8 cellular contexts compared by ENCODE assay signal in genomic region chr15:101693199-101693598, GRCh38. TPM values are rescaled to one million over a fixed set of nuclear protein-coding genes. Genes with fewer than 3 reads are reported as not detected.
DNase-seq lines count a peak whose midpoint lies in the region; ATAC-seq, FAIRE-seq and TF ChIP-seq lines count a peak whose summit lies in the region.
"Not testable (repeated sequence)": the region's sequence is repeated elsewhere in the genome, so short reads cannot be mapped to it uniquely, and the experiment has no call there.

No MANE protein-coding gene starts in this region.

- not testable (repeated sequence) for H2AFZ ChIP-seq in GM23338
- peak overlapping the region; percentile 35 for H2AFZ ChIP-seq in keratinocyte (ENCODE audit: control insufficient read depth, low read length)

- CTCF ChIA-PET in activated CD4-positive, alpha-beta T cell treated with anti-CD3 and anti-CD28 coated beads for 36 hours (lab: Charles Lee); activated CD8-positive, alpha-beta memory T cell treated with anti-CD3 and anti-CD28 coated beads, Interleukin-2, amount 10 ng/mL, durations not matched to agents 7 days and 5 days (lab: Charles Lee): not testable (repeated sequence)

- peak overlapping the region; percentile 72; the same call in 1 of the 2 replicates for H3K27ac Mint-ChIP-seq in GM23338
- peak overlapping the region; percentile 38 for H3K27ac Mint-ChIP-seq in activated CD4-positive, alpha-beta T cell treated with anti-CD3 and anti-CD28 coated beads for 36 hours
- peak overlapping the region; percentile 66 for H3K27ac Mint-ChIP-seq in activated CD8-positive, alpha-beta memory T cell treated with anti-CD3 and anti-CD28 coated beads, Interleukin-2, amount 10 ng/mL, durations not matched to agents 7 days and 5 days
- H3K27ac Mint-ChIP-seq in activated naive CD4-positive, alpha-beta T cell treated with anti-CD3 and anti-CD28 coated beads, Interleukin-2, amount 50 U/mL, for 24 hours = peak overlapping the region; percentile 46

- H3K4me3 ChIP-seq in GM23338; bronchial epithelial cell (ENCODE audit: low read depth, low read length); thymus (ENCODE audit: low read length): not testable (repeated sequence)
- peak overlapping the region in 1 of 3 experiments; percentile 13 for H3K4me3 ChIP-seq in keratinocyte (ENCODE audit: control insufficient read depth in 2 of 3, extremely low read depth in 1 of 3, insufficient read depth in 2 of 3, low read depth in 1 of 3, low read length in 3 of 3)

- not testable (repeated sequence) for H3K4me3 Mint-ChIP-seq in GM23338; activated CD4-positive, alpha-beta T cell treated with anti-CD3 and anti-CD28 coated beads for 36 hours; activated CD8-positive, alpha-beta memory T cell treated with anti-CD3 and anti-CD28 coated beads, Interleukin-2, amount 10 ng/mL, durations not matched to agents 7 days and 5 days; activated naive CD4-positive, alpha-beta T cell treated with anti-CD3 and anti-CD28 coated beads, Interleukin-2, amount 50 U/mL, for 24 hours

- not testable (repeated sequence) for H3K27ac ChIP-seq in GM23338 (ENCODE audit: low read depth)
- peak overlapping the region; percentile 79 for H3K27ac ChIP-seq in keratinocyte (ENCODE audit: control insufficient read depth, insufficient read depth, low read length)
- peak overlapping the region; percentile 31 for H3K27ac ChIP-seq in thymus (ENCODE audit: low read depth)

- H3K9me3 Mint-ChIP-seq in GM23338; activated CD4-positive, alpha-beta T cell treated with anti-CD3 and anti-CD28 coated beads for 36 hours (ENCODE audit: low read depth); activated CD8-positive, alpha-beta memory T cell treated with anti-CD3 and anti-CD28 coated beads, Interleukin-2, amount 10 ng/mL, durations not matched to agents 7 days and 5 days (ENCODE audit: low read depth); activated naive CD4-positive, alpha-beta T cell treated with anti-CD3 and anti-CD28 coated beads, Interleukin-2, amount 50 U/mL, for 24 hours: not testable (repeated sequence)

- not testable (repeated sequence) for H3K27me3 Mint-ChIP-seq in GM23338 (ENCODE audit: insufficient read depth, low read depth, poor library complexity); activated CD4-positive, alpha-beta T cell treated with anti-CD3 and anti-CD28 coated beads for 36 hours; activated CD8-positive, alpha-beta memory T cell treated with anti-CD3 and anti-CD28 coated beads, Interleukin-2, amount 10 ng/mL, durations not matched to agents 7 days and 5 days; activated naive CD4-positive, alpha-beta T cell treated with anti-CD3 and anti-CD28 coated beads, Interleukin-2, amount 50 U/mL, for 24 hours

- not testable (repeated sequence) for H3K9me1 ChIP-seq in keratinocyte (ENCODE audit: control insufficient read depth, extremely low read depth, insufficient read depth, low read length)

- H3K36me3 ChIP-seq in GM23338 (ENCODE audit: insufficient read depth) = peaks cover 12% of the 10 kb centered on the region; the same call in 1 of the 2 replicates
- H3K36me3 ChIP-seq in bronchial epithelial cell (ENCODE audit: control insufficient read depth, insufficient read depth, low read length); keratinocyte (ENCODE audit: control insufficient read depth in 2 of 2, extremely low read depth in 1 of 2, insufficient read depth in 2 of 2, low read length in 2 of 2); thymus (ENCODE audit: control insufficient read depth, insufficient read depth): not testable (repeated sequence)

- not testable (repeated sequence) for H3K9me3 ChIP-seq in keratinocyte (ENCODE audit: control insufficient read depth, low read depth, low read length); thymus (ENCODE audit: control insufficient read depth)

- H3K4me1 Mint-ChIP-seq in GM23338 = peaks cover 11% of the 10 kb centered on the region; the same call in 2 of the 3 replicates
- H3K4me1 Mint-ChIP-seq in activated CD4-positive, alpha-beta T cell treated with anti-CD3 and anti-CD28 coated beads for 36 hours = peaks cover 49% of the 10 kb centered on the region
- peaks cover 29% of the 10 kb centered on the region for H3K4me1 Mint-ChIP-seq in activated CD8-positive, alpha-beta memory T cell treated with anti-CD3 and anti-CD28 coated beads, Interleukin-2, amount 10 ng/mL, durations not matched to agents 7 days and 5 days
- peaks cover 39% of the 10 kb centered on the region for H3K4me1 Mint-ChIP-seq in activated naive CD4-positive, alpha-beta T cell treated with anti-CD3 and anti-CD28 coated beads, Interleukin-2, amount 50 U/mL, for 24 hours

- dilution Hi-C loops in keratinocyte (cut with MboI; ENCODE audit: extremely low pct_ligation_motif_present, low sequenced_read_pairs) = not testable (repeated sequence)

- intact Hi-C loops in activated CD4-positive, alpha-beta T cell treated with anti-CD3 and anti-CD28 coated beads for 36 hours (cut with DNase I, micrococcal nuclease) = not testable (repeated sequence)

- not testable (repeated sequence) for H4K20me1 ChIP-seq in GM23338 (replicated peaks; ENCODE audit: insufficient read depth); keratinocyte (ENCODE audit: control insufficient read depth, extremely low read depth, insufficient read depth, low read length)

- POLR2A ChIA-PET in activated CD4-positive, alpha-beta T cell treated with anti-CD3 and anti-CD28 coated beads for 36 hours (lab: Charles Lee) = not testable (repeated sequence)

- H3K4me1 ChIP-seq in GM23338 (ENCODE audit: insufficient read depth); thymus (ENCODE audit: control insufficient read depth, insufficient read depth, low read length): not testable (repeated sequence)
- H3K4me1 ChIP-seq in keratinocyte (ENCODE audit: control insufficient read depth, extremely low read depth, insufficient read depth, low read length) = peaks cover 19% of the 10 kb centered on the region

- not testable (repeated sequence) for ATAC-seq in GM23338; activated CD8-positive, alpha-beta memory T cell treated with anti-CD3 and anti-CD28 coated beads, Interleukin-2, amount 10 ng/mL, durations not matched to agents 7 days and 5 days
- ATAC-seq in activated CD4-positive, alpha-beta T cell treated with anti-CD3 and anti-CD28 coated beads for 36 hours = peak; percentile 27

- H3K4me2 ChIP-seq in GM23338 = not testable (repeated sequence)
- H3K4me2 ChIP-seq in keratinocyte (ENCODE audit: control insufficient read depth, extremely low read depth, insufficient read depth, low read depth, low read length) = peak overlapping the region; percentile 6

- not testable (repeated sequence) for H3K9me2 ChIP-seq in GM23338 (ENCODE audit: insufficient read depth)

- DNase-seq in GM23338 (ENCODE audit: low spot score); activated CD8-positive, alpha-beta memory T cell treated with anti-CD3 and anti-CD28 coated beads, Interleukin-2, amount 10 ng/mL, durations not matched to agents 7 days and 5 days; keratinocyte (ENCODE audit: low read depth, low spot score): not testable (repeated sequence)
- DNase-seq in activated CD4-positive, alpha-beta T cell treated with anti-CD3 and anti-CD28 coated beads for 36 hours = peak; percentile 39
- DNase-seq in bronchial epithelial cell (ENCODE audit: low read depth) = peak; percentile 6
- DNase-seq in stimulated activated CD4-positive, alpha-beta T cell treated with anti-CD3 and anti-CD28 coated beads, Interleukin-15, amount 100 ng/mL, for 24 hours = peak; percentile 12

- not testable (repeated sequence) for H3K27me3 ChIP-seq in GM23338 (ENCODE audit: insufficient read depth); bronchial epithelial cell (ENCODE audit: control insufficient read depth, insufficient read depth, low read length); keratinocyte (ENCODE audit: control insufficient read depth, extremely low read depth, insufficient read depth, low read length); thymus (ENCODE audit: control insufficient read depth, insufficient read depth)

- peak overlapping the region; percentile 32 for H3K9ac ChIP-seq in keratinocyte (ENCODE audit: control insufficient read depth, extremely low read depth, insufficient read depth, low read length)

- H3K79me2 ChIP-seq in GM23338 (replicated peaks; ENCODE audit: insufficient read depth); keratinocyte (ENCODE audit: control insufficient read depth, insufficient read depth, low read length): not testable (repeated sequence)

- peaks cover 22% of the 10 kb centered on the region for H3K36me3 Mint-ChIP-seq in GM23338 (ENCODE audit: low read depth)
- H3K36me3 Mint-ChIP-seq in activated CD4-positive, alpha-beta T cell treated with anti-CD3 and anti-CD28 coated beads for 36 hours (ENCODE audit: low read depth) = peaks cover 46% of the 10 kb centered on the region
- H3K36me3 Mint-ChIP-seq in activated CD8-positive, alpha-beta memory T cell treated with anti-CD3 and anti-CD28 coated beads, Interleukin-2, amount 10 ng/mL, durations not matched to agents 7 days and 5 days = peaks cover 33% of the 10 kb centered on the region
- H3K36me3 Mint-ChIP-seq in activated naive CD4-positive, alpha-beta T cell treated with anti-CD3 and anti-CD28 coated beads, Interleukin-2, amount 50 U/mL, for 24 hours = peaks cover 27% of the 10 kb centered on the region

- WGBS in thymus = 95% methylated on average over 4 of the region's 4 CpGs

- not testable (repeated sequence) for H3F3A ChIP-seq in GM23338 (replicated peaks; ENCODE audit: low read depth)

- not testable (repeated sequence) for TF ChIP-seq CTCF in GM23338 (conservative IDR thresholded peaks at IDR 0.05; ENCODE audit: low read depth in 2 of 2); bronchial epithelial cell (IDR thresholded peaks at IDR 0.05; ENCODE audit: insufficient read depth, low read length, severe bottlenecking); keratinocyte (optimal IDR thresholded peaks at IDR 0.05 in 1 of 3, IDR thresholded peaks at IDR 0.05 in 1 of 3, conservative IDR thresholded peaks at IDR 0.05 in 1 of 3; ENCODE audit: extremely low read depth in 1 of 3, insufficient read depth in 2 of 3, low read length in 3 of 3)

- FAIRE-seq in bronchial epithelial cell (lab: Jason Lieb, UNC); keratinocyte (lab: Jason Lieb, UNC): not testable (repeated sequence)

RNA-seq across cellular contexts. Expression of gene TARS3, which starts 31.1 kb away (rescaled TPM):
- total RNA-seq in GM23338 (2014; rRNA removed; shearing (Covaris generic)) = 15.4 and 16.5 TPM in 2 replicates
- polyA plus RNA-seq in GM23338 (2016; fragmentation: Nextera tagmentation; extraction: Ambion mirVana) = 12.7 and 13.0 TPM in 2 replicates
- total RNA-seq in activated CD4-positive, alpha-beta T cell treated with anti-CD3 and anti-CD28 coated beads for 36 hours = 10 to 100 TPM in 1 of 2 experiments, 1 to 10 TPM in 1; 9.3 to 10.3 TPM
- 10 to 100 TPM in 1 of 2 experiments, 1 to 10 TPM in 1; 8.1 to 11.8 TPM for total RNA-seq in activated CD8-positive, alpha-beta memory T cell treated with anti-CD3 and anti-CD28 coated beads, Interleukin-2, amount 10 ng/mL, durations not matched to agents 7 days and 5 days
- 5.4 and 11.1 TPM in 2 replicates for total RNA-seq in bronchial epithelial cell
- 2.8 to 3.9 TPM (median 3.0 TPM) in 3 replicates for polyA plus RNA-seq in keratinocyte
- 11.3 TPM for polyA plus RNA-seq in keratinocyte (2011; ENCODE audit: low read depth)
- 1.9 and 2.8 TPM in 2 replicates for polyA plus RNA-seq in keratinocyte (2011; cell fraction: cytosol; rRNA removed)
- polyA plus RNA-seq in keratinocyte (2011; cell fraction: nucleus; rRNA removed) = 3.7 and 5.9 TPM in 2 replicates
- polyA plus RNA-seq in keratinocyte (2012; ENCODE audit: low replicate concordance) = 4.2 and 4.4 TPM in 2 replicates
- 1.7 to 5.3 TPM (median 2.0 TPM) in 3 replicates for polyA minus RNA-seq in keratinocyte
- 3.3 TPM for polyA minus RNA-seq in keratinocyte (2011; cell fraction: cytosol; rRNA and poly(A)+ RNA removed)
- polyA minus RNA-seq in keratinocyte (2011; cell fraction: nucleus; rRNA and poly(A)+ RNA removed) = 3.8 and 5.0 TPM in 2 replicates
- polyA plus RNA-seq in thymus = 14.6 TPM

RNA-seq across cellular contexts. Expression of gene TM2D3, which starts 41.0 kb away (rescaled TPM):
- total RNA-seq in GM23338 (2014; rRNA removed; shearing (Covaris generic)) = 33.9 and 36.6 TPM in 2 replicates
- polyA plus RNA-seq in GM23338 (2016; fragmentation: Nextera tagmentation; extraction: Ambion mirVana) (26.2 and 28.7 TPM in 2 replicates), keratinocyte (42.1 to 58.5 TPM (median 56.7 TPM) in 3 replicates), thymus (74.4 TPM)
- 10 to 100 TPM; 34.3 to 35.9 TPM for total RNA-seq in activated CD4-positive, alpha-beta T cell treated with anti-CD3 and anti-CD28 coated beads for 36 hours
- 10 to 100 TPM; 43.2 to 51.6 TPM for total RNA-seq in activated CD8-positive, alpha-beta memory T cell treated with anti-CD3 and anti-CD28 coated beads, Interleukin-2, amount 10 ng/mL, durations not matched to agents 7 days and 5 days
- total RNA-seq in bronchial epithelial cell = 21.6 and 23.0 TPM in 2 replicates
- polyA plus RNA-seq in keratinocyte (2011; ENCODE audit: low read depth) = 31.9 TPM
- polyA plus RNA-seq in keratinocyte (2011; cell fraction: cytosol; rRNA removed) = 26.1 and 36.2 TPM in 2 replicates
- 73.1 and 76.1 TPM in 2 replicates for polyA plus RNA-seq in keratinocyte (2011; cell fraction: nucleus; rRNA removed)
- 37.5 and 50.5 TPM in 2 replicates for polyA plus RNA-seq in keratinocyte (2012; ENCODE audit: low replicate concordance)
- 9.5 to 36.7 TPM (median 31.8 TPM) in 3 replicates for polyA minus RNA-seq in keratinocyte
- polyA minus RNA-seq in keratinocyte (2011; cell fraction: cytosol; rRNA and poly(A)+ RNA removed) = 34.1 TPM
- polyA minus RNA-seq in keratinocyte (2011; cell fraction: nucleus; rRNA and poly(A)+ RNA removed) = 37.0 and 54.1 TPM in 2 replicates
